ENCODE assay signal across 14 cellular contexts in genomic region chr17:31444026-31444425, GRCh38.
"Had no signal": no experiment of that assay in that cellular context is flagged by ENCODE, and none has a peak within 500 bp of the region (broad histone marks: within the 10 kb centered on the region; RNA-seq: fewer than 3 reads in every experiment).

No MANE protein-coding gene starts in this region.

- ATAC-seq: activated CD4-positive, CD25-positive, alpha-beta regulatory T cell treated with anti-CD3 and anti-CD28 coated beads, Interleukin-2, amount 50 U/mL, for 24 hours; activated T-helper 17 cell treated with anti-CD3 and anti-CD28 coated beads, Interleukin-2, amount 50 U/mL, for 72 hours; esophagus mucosa; right lobe of liver; upper lobe of right lung had no signal

- H3K27ac ChIP-seq: cardiac muscle cell, prostate gland, right lobe of liver, stomach, thoracic aorta, upper lobe of right lung had no signal

- DNase-seq: activated CD4-positive, alpha-beta T cell treated with anti-CD3 and anti-CD28 coated beads, Interleukin-2, amount 50 U/mL, for 4 hours; activated naive CD4-positive, alpha-beta T cell treated with Interleukin-2 at 50 U/mL for 16 hours; kidney glomerular epithelial cell; mesenchymal stem cell; stomach; T-helper 9 cell; upper lobe of right lung had no signal
